Comparison of ENCODE assay signal across 27 cellular contexts in genomic region chr18:42447688-42448087, GRCh38.
"Had no signal": no experiment of that assay in that cellular context is flagged by ENCODE, and none has a peak within 500 bp of the region (broad histone marks: within the 10 kb centered on the region; RNA-seq: fewer than 3 reads in every experiment).

No MANE protein-coding gene starts in this region.

- H3K4me3 Mint-ChIP-seq: naive thymus-derived CD4-positive, alpha-beta T cell; natural killer cell treated with Interleukin-12 subunit alpha and Interleukin-12 subunit beta and Interleukin-15 and Interleukin-18, amount 100 ng/mL, for 72 hours; stimulated activated naive B cell treated with anti-CD40 and anti-IgM and Interleukin-4, amounts not matched to agents 10 μg/mL and 1 μg/mL and 100 μg/mL, for 72 hours had no signal

- DNase-seq: hippocampal formation; kidney glomerular epithelial cell; left cardiac atrium; lower lobe of right lung; mammary epithelial cell; midbrain; mucosa of descending colon; naive thymus-derived CD4-positive, alpha-beta T cell; ovary; stimulated activated CD4-positive, alpha-beta T cell treated with anti-CD3 and anti-CD28 coated beads, Interleukin-12 subunit alpha, Interleukin-12 subunit beta, amount 100 ng/mL, for 4 hours; stimulated activated CD4-positive, alpha-beta T cell treated with anti-CD3 and anti-CD28 coated beads, Interleukin-15, amount 100 ng/mL, for 24 hours; stimulated activated CD4-positive, alpha-beta T cell treated with anti-CD3 and anti-CD28 coated beads, Interleukin-2, amount 100 ng/mL, for 24 hours; stimulated activated CD4-positive, alpha-beta T cell treated with anti-CD3 and anti-CD28 coated beads, Interleukin-4, amount 100 ng/mL, for 1 hour; stimulated activated naive B cell treated with anti-CD40 and anti-IgM and Interleukin-4, amounts not matched to agents 10 μg/mL and 1 μg/mL and 100 μg/mL, for 72 hours; stimulated activated naive CD8-positive, alpha-beta T cell treated with anti-CD3 and anti-CD28 coated beads, Interleukin-15, Interleukin-2, amounts not matched to agents 100 U/mL and 50 U/mL, for 24 hours; stomach; testis; thyroid gland; transverse colon; upper lobe of left lung had no signal

- H3K36me3 Mint-ChIP-seq: stimulated activated naive B cell treated with anti-CD40 and anti-IgM and Interleukin-4, amounts not matched to agents 10 μg/mL and 1 μg/mL and 100 μg/mL, for 72 hours had no signal

- H3K27me3 Mint-ChIP-seq: natural killer cell treated with Interleukin-12 subunit alpha and Interleukin-12 subunit beta and Interleukin-15 and Interleukin-18, amount 100 ng/mL, for 72 hours; progenitor cell of endocrine pancreas; stimulated activated naive B cell treated with anti-CD40 and anti-IgM and Interleukin-4, amounts not matched to agents 10 μg/mL and 1 μg/mL and 100 μg/mL, for 72 hours had no signal

- H3K27ac Mint-ChIP-seq: naive thymus-derived CD4-positive, alpha-beta T cell; natural killer cell treated with Interleukin-12 subunit alpha and Interleukin-12 subunit beta and Interleukin-15 and Interleukin-18, amount 100 ng/mL, for 72 hours; progenitor cell of endocrine pancreas; stimulated activated naive B cell treated with anti-CD40 and anti-IgM and Interleukin-4, amounts not matched to agents 10 μg/mL and 1 μg/mL and 100 μg/mL, for 72 hours had no signal

- ATAC-seq: left cardiac atrium; left lobe of liver; lower lobe of right lung; mucosa of descending colon; naive thymus-derived CD4-positive, alpha-beta T cell; natural killer cell treated with Interleukin-12 subunit alpha and Interleukin-12 subunit beta and Interleukin-15 and Interleukin-18, amount 100 ng/mL, for 72 hours; sciatic nerve; stimulated activated naive B cell treated with anti-CD40 and anti-IgM and Interleukin-4, amounts not matched to agents 10 μg/mL and 1 μg/mL and 100 μg/mL, for 72 hours; stimulated activated naive CD8-positive, alpha-beta T cell treated with anti-CD3 and anti-CD28 coated beads, Interleukin-15, Interleukin-2, amounts not matched to agents 100 U/mL and 50 U/mL, for 24 hours had no signal

- H3K4me3 ChIP-seq: lower lobe of right lung, mucosa of descending colon, ovary, right atrium auricular region, skin epidermis, stomach, testis, thyroid gland, transverse colon, upper lobe of left lung, vagina had no signal

- H3K9me3 ChIP-seq: testis, thyroid gland, vagina had no signal

- H3K27ac ChIP-seq: lower lobe of right lung, ovary, right atrium auricular region, skin epidermis, stomach, testis, thyroid gland, transverse colon, upper lobe of left lung, vagina had no signal

- H3K4me1 ChIP-seq: lower lobe of right lung, right atrium auricular region, stomach, testis, thyroid gland, transverse colon, upper lobe of left lung, vagina had no signal

- H3K36me3 ChIP-seq: lower lobe of right lung, ovary, right atrium auricular region, stomach, thyroid gland, transverse colon, upper lobe of left lung, vagina had no signal

- H3K27me3 ChIP-seq: ovary, right atrium auricular region, stomach, testis, thyroid gland, transverse colon, upper lobe of left lung, vagina had no signal

- H3K4me1 Mint-ChIP-seq: naive thymus-derived CD4-positive, alpha-beta T cell; stimulated activated naive B cell treated with anti-CD40 and anti-IgM and Interleukin-4, amounts not matched to agents 10 μg/mL and 1 μg/mL and 100 μg/mL, for 72 hours had no signal
